20 cellular contexts compared by ENCODE assay signal in the genomic region with DNA sequence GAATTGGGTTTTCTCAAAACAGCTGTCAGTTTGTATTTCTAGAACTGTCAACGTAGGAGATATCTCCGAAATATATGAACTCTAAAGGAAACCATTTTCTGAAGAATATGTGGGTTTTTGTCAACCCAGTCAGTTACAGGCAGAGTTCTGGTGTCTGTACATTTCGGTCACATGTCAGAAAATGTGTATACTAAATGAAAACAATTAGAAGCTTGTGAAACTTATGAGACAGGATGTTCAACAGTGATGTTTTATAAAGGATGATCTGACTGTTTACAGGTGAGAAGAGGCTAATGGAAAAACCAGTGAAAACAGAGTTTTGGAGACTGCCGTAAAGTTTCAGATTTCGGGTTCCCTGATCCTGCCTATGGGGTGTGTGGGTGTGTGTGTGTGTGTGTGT. TPM values are rescaled to one million over a fixed set of nuclear protein-coding genes. Genes with fewer than 3 reads are reported as not detected.
DNase-seq lines count a peak whose midpoint lies in the region; ATAC-seq and TF ChIP-seq lines count a peak whose summit lies in the region.
"Had no signal": no experiment of that assay in that cellular context is flagged by ENCODE, and none has a peak within 500 bp of the region (broad histone marks: within the 10 kb centered on the region; RNA-seq: fewer than 3 reads in every experiment).

No MANE protein-coding gene starts in this region.

- H3K4me3 Mint-ChIP-seq in T-helper 17 cell, result peak overlapping the region; percentile 25
- H3K4me3 Mint-ChIP-seq in stimulated activated memory B cell treated with anti-CD40 and anti-IgM and Interleukin-4, amounts not matched to agents 10 μg/mL and 1 μg/mL and 100 μg/mL, for 72 hours, result no peak overlapping the region
- H3K4me3 Mint-ChIP-seq: stimulated activated naive CD8-positive, alpha-beta T cell treated with anti-CD3 and anti-CD28 coated beads, Interleukin-15, Interleukin-2, amounts not matched to agents 100 ng/mL and 50 ng/mL, for 24 hours had no signal

- no peaks in the 10 kb centered on the region for H3K9me3 Mint-ChIP-seq in stimulated activated memory B cell treated with anti-CD40 and anti-IgM and Interleukin-4, amounts not matched to agents 10 μg/mL and 1 μg/mL and 100 μg/mL, for 72 hours
- H3K9me3 Mint-ChIP-seq: stimulated activated naive CD8-positive, alpha-beta T cell treated with anti-CD3 and anti-CD28 coated beads, Interleukin-15, Interleukin-2, amounts not matched to agents 100 ng/mL and 50 ng/mL, for 24 hours had no signal

- TF ChIP-seq CTCF in left ventricle myocardium inferior (IDR thresholded peaks at IDR 0.05; ENCODE audit: borderline replicate concordance), result no peak
- TF ChIP-seq CTCF in hepatocyte (IDR thresholded peaks at IDR 0.05; ENCODE audit: poor library complexity), result no peak

- H3K79me2 ChIP-seq in hepatocyte, result peaks cover 40% of the 10 kb centered on the region

- no peaks in the 10 kb centered on the region for H3K27me3 Mint-ChIP-seq in T-helper 17 cell
- H3K27me3 Mint-ChIP-seq in stimulated activated memory B cell treated with anti-CD40 and anti-IgM and Interleukin-4, amounts not matched to agents 10 μg/mL and 1 μg/mL and 100 μg/mL, for 72 hours, result no peaks in the 10 kb centered on the region
- H3K27me3 Mint-ChIP-seq: stimulated activated naive CD8-positive, alpha-beta T cell treated with anti-CD3 and anti-CD28 coated beads, Interleukin-15, Interleukin-2, amounts not matched to agents 100 ng/mL and 50 ng/mL, for 24 hours had no signal

- H3K4me1 Mint-ChIP-seq in T-helper 17 cell, result peaks cover 32% of the 10 kb centered on the region
- H3K4me1 Mint-ChIP-seq in stimulated activated memory B cell treated with anti-CD40 and anti-IgM and Interleukin-4, amounts not matched to agents 10 μg/mL and 1 μg/mL and 100 μg/mL, for 72 hours, result peaks cover 56% of the 10 kb centered on the region

- 89% methylated on average over 5 of the region's 5 CpGs for WGBS in right cardiac atrium
- WGBS in hepatocyte (ENCODE audit: low lambda C conversion rate, missing lambda C conversion rate), result 80% methylated on average over 3 of the region's 5 CpGs

- peaks cover 86% of the 10 kb centered on the region for H3K4me1 ChIP-seq in left ventricle myocardium inferior
- peaks cover 2% of the 10 kb centered on the region for H3K4me1 ChIP-seq in right cardiac atrium (ENCODE audit: control insufficient read depth, insufficient read depth, low read length)
- peaks cover 14% of the 10 kb centered on the region for H3K4me1 ChIP-seq in hepatocyte (ENCODE audit: insufficient read depth)

- H3K4me2 ChIP-seq in hepatocyte, result no peak overlapping the region
- H3K4me2 ChIP-seq: KMS-11 had no signal

- H2AFZ ChIP-seq in hepatocyte, result no peak overlapping the region

- intact Hi-C loops in left ventricle myocardium inferior (cut with micrococcal nuclease) (no loop called here), right cardiac atrium (cut with DNase I) (no loop called here)

- DNase-seq in left ventricle myocardium inferior (no peak), right cardiac atrium (no peak), T-helper 17 cell (no peak), hepatocyte (ENCODE audit: low spot score) (no peak), NCI-H2029 (lab: John Stamatoyannopoulos, UW) (no peak)
- DNase-seq: activated effector memory CD4-positive, alpha-beta T cell treated with anti-CD3 and anti-CD28 coated beads, Interleukin-2, amount 50 U/mL, for 16 hours; amygdala; MV-4-11; NCI-H1694 treated with DMSO at 0.1 percent for 48 hours; NCI-H69; psoas muscle; stimulated activated CD4-positive, alpha-beta T cell treated with anti-CD3 and anti-CD28 coated beads, Interleukin-2, amount 100 ng/mL, for 48 hours; T-helper 9 cell had no signal

- H3K9me3 ChIP-seq in left ventricle myocardium inferior (replicated peaks), result no peaks in the 10 kb centered on the region
- no peaks in the 10 kb centered on the region for H3K9me3 ChIP-seq in right cardiac atrium (ENCODE audit: control insufficient read depth, low read length)
- H3K9me3 ChIP-seq in T-helper 17 cell (ENCODE audit: control insufficient read depth, low read length, poor library complexity, severe bottlenecking), result no peaks in the 10 kb centered on the region
- H3K9me3 ChIP-seq in hepatocyte (ENCODE audit: low read depth), result no peaks in the 10 kb centered on the region
- H3K9me3 ChIP-seq: neutrophil, psoas muscle, tibial nerve had no signal

- ATAC-seq in right cardiac atrium (no peak), T-helper 17 cell (peak; percentile 20), GM18873 (IDR thresholded peaks at IDR 0.05; ENCODE audit: low FRiP score, unreplicated experiment) (no peak)
- ATAC-seq in stimulated activated memory B cell treated with anti-CD40 and anti-IgM and Interleukin-4, amounts not matched to agents 10 μg/mL and 1 μg/mL and 100 μg/mL, for 72 hours, result no peak
- ATAC-seq: psoas muscle had no signal

- H3K27me3 ChIP-seq in left ventricle myocardium inferior (ENCODE audit: low read depth) (no peaks in the 10 kb centered on the region), right cardiac atrium (ENCODE audit: control insufficient read depth, insufficient read depth) (no peaks in the 10 kb centered on the region), hepatocyte (no peaks in the 10 kb centered on the region)
- H3K27me3 ChIP-seq: neutrophil, tibial nerve had no signal

- no peaks in the 10 kb centered on the region for H3K36me3 ChIP-seq in left ventricle myocardium inferior
- H3K36me3 ChIP-seq in hepatocyte (replicated peaks; ENCODE audit: insufficient read depth, low read depth), result no peaks in the 10 kb centered on the region
- H3K36me3 ChIP-seq: neutrophil, tibial nerve had no signal

- peak overlapping the region; percentile 69 for H3K27ac ChIP-seq in left ventricle myocardium inferior (replicated peaks)
- H3K27ac ChIP-seq in right cardiac atrium (ENCODE audit: low read length), result no peak overlapping the region
- H3K27ac ChIP-seq in hepatocyte, result peak overlapping the region; percentile 1
- H3K27ac ChIP-seq: KMS-11, neutrophil, tibial nerve had no signal

- H4K20me1 ChIP-seq in hepatocyte (ENCODE audit: insufficient read depth, poor library complexity, severe bottlenecking), result no peaks in the 10 kb centered on the region

- no peaks in the 10 kb centered on the region for H3K9me2 ChIP-seq in hepatocyte (replicated peaks; ENCODE audit: insufficient read depth)

- H3K4me3 ChIP-seq in left ventricle myocardium inferior (no peak overlapping the region), right cardiac atrium (ENCODE audit: low read length) (no peak overlapping the region), hepatocyte (no peak overlapping the region)
- H3K4me3 ChIP-seq: psoas muscle, tibial nerve had no signal

- peak overlapping the region; percentile 75 for H3K27ac Mint-ChIP-seq in T-helper 17 cell
- peak overlapping the region; percentile 80 for H3K27ac Mint-ChIP-seq in stimulated activated memory B cell treated with anti-CD40 and anti-IgM and Interleukin-4, amounts not matched to agents 10 μg/mL and 1 μg/mL and 100 μg/mL, for 72 hours

- peaks cover 2% of the 10 kb centered on the region for H3K36me3 Mint-ChIP-seq in T-helper 17 cell (ENCODE audit: low read depth)
- no peaks in the 10 kb centered on the region for H3K36me3 Mint-ChIP-seq in stimulated activated memory B cell treated with anti-CD40 and anti-IgM and Interleukin-4, amounts not matched to agents 10 μg/mL and 1 μg/mL and 100 μg/mL, for 72 hours

RNA-seq across cellular contexts. Expression of gene JAZF1, which starts 6.2 kb away (rescaled TPM):
- total RNA-seq in left ventricle myocardium inferior (29.4 TPM), right cardiac atrium (10 to 100 TPM; 19.9 to 27.4 (median 25.4) TPM), T-helper 17 cell (10 to 100 TPM; 12.4 to 13.4 TPM), hepatocyte (8.7 and 12.1 TPM in 2 replicates)
- polyA plus RNA-seq in right cardiac atrium (12.9 TPM), hepatocyte (8.9 and 9.5 TPM in 2 replicates)
- total RNA-seq: HT-29 had no signal
